17 cellular contexts compared by ENCODE assay signal in the genomic region with DNA sequence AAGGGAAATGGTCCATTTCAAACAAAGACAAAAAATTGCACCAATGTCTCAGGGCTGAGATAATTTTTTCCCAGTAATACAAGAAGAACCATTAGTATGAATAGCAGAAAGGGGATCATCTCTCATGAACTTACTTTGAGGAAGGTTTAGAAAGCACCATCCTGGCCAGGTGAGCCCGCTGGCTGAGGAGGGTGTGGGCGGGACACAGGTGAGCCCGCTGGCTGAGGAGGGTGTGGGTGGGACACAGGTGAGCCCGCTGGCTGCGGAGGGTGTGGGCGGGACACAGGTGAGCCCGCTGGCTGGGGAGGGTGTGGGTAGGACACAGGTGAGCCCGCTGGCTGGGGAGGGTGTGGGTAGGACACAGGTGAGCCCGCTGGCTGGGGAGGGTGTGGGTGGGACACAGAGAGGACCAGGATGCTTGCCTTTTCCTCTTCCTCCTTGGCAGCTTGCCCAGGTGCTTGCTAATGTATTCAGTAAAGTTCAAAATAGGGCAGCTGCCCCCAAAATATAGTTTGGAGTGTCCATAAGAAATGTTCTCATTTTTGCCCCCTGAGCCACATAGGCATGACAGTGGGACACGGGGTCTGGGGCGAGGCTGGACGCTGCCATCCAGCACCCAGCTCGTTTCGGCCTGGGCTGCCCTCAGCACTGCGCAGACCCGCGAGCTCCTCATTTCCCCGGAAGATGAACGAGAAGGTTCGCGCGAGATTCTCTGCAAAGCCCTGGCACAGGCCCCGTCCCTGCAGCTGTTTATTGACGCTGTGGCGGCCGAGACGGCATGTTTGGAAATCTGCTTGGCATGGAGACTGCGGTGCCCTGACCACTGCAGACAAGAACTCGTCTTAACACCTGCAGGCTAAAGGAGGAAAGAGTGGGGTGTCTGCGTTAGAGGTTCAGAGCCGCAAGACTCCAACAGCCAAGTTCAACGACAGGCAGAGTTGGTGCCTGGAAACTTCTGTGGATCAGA.
DNase-seq lines count a peak whose midpoint lies in the region; ATAC-seq and TF ChIP-seq lines count a peak whose summit lies in the region.
"Had no signal": no experiment of that assay in that cellular context is flagged by ENCODE, and none has a peak within 500 bp of the region (broad histone marks: within the 10 kb centered on the region; RNA-seq: fewer than 3 reads in every experiment).

No MANE protein-coding gene starts in this region.

- no peak for TF ChIP-seq CTCF in WTC11 (IDR thresholded peaks at IDR 0.05)

- POLR2A ChIA-PET in WTC11 (lab: Charles Lee) = no interaction called here

- CTCF ChIA-PET in WTC11 (lab: Charles Lee) = interaction anchor here (2.0 kb wide), 1 partner anchor 12 kb away, joined by 13 read pairs; no protein-coding TSS in a partner anchor

- H3K4me1 Mint-ChIP-seq in effector memory CD8-positive, alpha-beta T cell (ENCODE audit: low read depth in 2 of 2) = peaks cover 3 to 9% of the 10 kb centered on the region in 2 donors
- peaks cover 15% of the 10 kb centered on the region for H3K4me1 Mint-ChIP-seq in WTC11
- H3K4me1 Mint-ChIP-seq: activated B cell treated with CpG ODN at 0.5 μM for 24 hours, IgD-negative memory B cell had no signal

- intact Hi-C loops in sciatic nerve (cut with DNase I) = no loop called here

- peak overlapping the region; percentile 30 to 79 for H3K27ac Mint-ChIP-seq in effector memory CD8-positive, alpha-beta T cell
- no peak overlapping the region for H3K27ac Mint-ChIP-seq in WTC11
- H3K27ac Mint-ChIP-seq: activated B cell treated with CpG ODN at 0.5 μM for 24 hours, IgD-negative memory B cell had no signal

- ATAC-seq in effector memory CD8-positive, alpha-beta T cell (replicated peaks) = no peak
- no peak for ATAC-seq in sciatic nerve
- ATAC-seq in GM19324 (IDR thresholded peaks at IDR 0.05; ENCODE audit: low FRiP score, unreplicated experiment) = no peak
- ATAC-seq in HG03108 (IDR thresholded peaks at IDR 0.05; ENCODE audit: unreplicated experiment) = no peak
- no peak for ATAC-seq in WTC11

- peaks cover 33 to 62% of the 10 kb centered on the region in 2 donors for H3K27me3 Mint-ChIP-seq in effector memory CD8-positive, alpha-beta T cell
- H3K27me3 Mint-ChIP-seq in WTC11 (ENCODE audit: low read depth) = peaks cover 21% of the 10 kb centered on the region

- H3K36me3 Mint-ChIP-seq in effector memory CD8-positive, alpha-beta T cell (ENCODE audit: insufficient read depth) = peaks cover 5% of the 10 kb centered on the region
- no peaks in the 10 kb centered on the region for H3K36me3 Mint-ChIP-seq in WTC11
- H3K36me3 Mint-ChIP-seq: IgD-negative memory B cell had no signal

- H3K9me3 Mint-ChIP-seq in effector memory CD8-positive, alpha-beta T cell = no peaks in the 10 kb centered on the region
- H3K9me3 Mint-ChIP-seq in WTC11 = no peaks in the 10 kb centered on the region
- H3K9me3 Mint-ChIP-seq: activated B cell treated with CpG ODN at 0.5 μM for 24 hours, IgD-negative memory B cell had no signal

- DNase-seq in NCI-H748 (lab: John Stamatoyannopoulos, UW; ENCODE audit: unreplicated experiment) (peak; percentile 55), NCI-H748 treated with DMSO at 0.1 percent for 48 hours (lab: John Stamatoyannopoulos, UW) (no peak), NCI-H1092 (lab: John Stamatoyannopoulos, UW) (peak; percentile 36), sciatic nerve (ENCODE audit: low spot score) (peak; percentile 53), WTC11 (ENCODE audit: low spot score) (no peak)
- DNase-seq in effector memory CD8-positive, alpha-beta T cell = no peak
- DNase-seq: activated B cell treated with CpG ODN at 0.5 μM for 24 hours; COR-L47; effector CD4-positive, alpha-beta T cell; hippocampal formation; kidney glomerular epithelial cell; NCI-H1417; NCI-H526 treated with DMSO at 0.1 percent for 48 hours; stimulated activated naive CD4-positive, alpha-beta T cell had no signal

- H3K4me3 Mint-ChIP-seq in effector memory CD8-positive, alpha-beta T cell = no peak overlapping the region
- H3K4me3 Mint-ChIP-seq in WTC11 = no peak overlapping the region
- H3K4me3 Mint-ChIP-seq: activated B cell treated with CpG ODN at 0.5 μM for 24 hours, IgD-negative memory B cell had no signal

TF ChIP-seq in WTC11, 78 proteins besides CTCF, POLR2A, EP300 and RAD21 (continues in another document):
- TF ChIP-seq FOXK1 (CRISPR knock-in tag; IDR thresholded peaks at IDR 0.05) (no peak), SMAD4 (CRISPR knock-in tag; IDR thresholded peaks at IDR 0.05) (no peak), ESRRA (CRISPR knock-in tag; IDR thresholded peaks at IDR 0.05; ENCODE audit: borderline replicate concordance) (no peak), KAT7 (CRISPR knock-in tag; IDR thresholded peaks at IDR 0.05; ENCODE audit: borderline replicate concordance) (no peak), IRF2 (CRISPR knock-in tag; IDR thresholded peaks at IDR 0.05; ENCODE audit: borderline replicate concordance, low read depth) (no peak), ZNF121 (CRISPR knock-in tag; IDR thresholded peaks at IDR 0.05) (no peak), SP1 (CRISPR knock-in tag; conservative IDR thresholded peaks at IDR 0.05) (no peak), OVOL2 (CRISPR knock-in tag; IDR thresholded peaks at IDR 0.05; ENCODE audit: borderline replicate concordance) (no peak), GTF2I (CRISPR knock-in tag; conservative IDR thresholded peaks at IDR 0.05) (no peak), TCF7 (CRISPR knock-in tag; IDR thresholded peaks at IDR 0.05; ENCODE audit: low read depth) (no peak), SOX15 (CRISPR knock-in tag; IDR thresholded peaks at IDR 0.05) (no peak), MXD4 (CRISPR knock-in tag; IDR thresholded peaks at IDR 0.05; ENCODE audit: borderline replicate concordance) (no peak)
- TF ChIP-seq, protein P1, sequence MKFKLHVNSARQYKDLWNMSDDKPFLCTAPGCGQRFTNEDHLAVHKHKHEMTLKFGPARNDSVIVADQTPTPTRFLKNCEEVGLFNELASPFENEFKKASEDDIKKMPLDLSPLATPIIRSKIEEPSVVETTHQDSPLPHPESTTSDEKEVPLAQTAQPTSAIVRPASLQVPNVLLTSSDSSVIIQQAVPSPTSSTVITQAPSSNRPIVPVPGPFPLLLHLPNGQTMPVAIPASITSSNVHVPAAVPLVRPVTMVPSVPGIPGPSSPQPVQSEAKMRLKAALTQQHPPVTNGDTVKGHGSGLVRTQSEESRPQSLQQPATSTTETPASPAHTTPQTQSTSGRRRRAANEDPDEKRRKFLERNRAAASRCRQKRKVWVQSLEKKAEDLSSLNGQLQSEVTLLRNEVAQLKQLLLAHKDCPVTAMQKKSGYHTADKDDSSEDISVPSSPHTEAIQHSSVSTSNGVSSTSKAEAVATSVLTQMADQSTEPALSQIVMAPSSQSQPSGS (CRISPR knock-in tag; IDR thresholded peaks at IDR 0.05; ENCODE audit: borderline replicate concordance, low read depth) = no peak
- TF ChIP-seq, protein P2, sequence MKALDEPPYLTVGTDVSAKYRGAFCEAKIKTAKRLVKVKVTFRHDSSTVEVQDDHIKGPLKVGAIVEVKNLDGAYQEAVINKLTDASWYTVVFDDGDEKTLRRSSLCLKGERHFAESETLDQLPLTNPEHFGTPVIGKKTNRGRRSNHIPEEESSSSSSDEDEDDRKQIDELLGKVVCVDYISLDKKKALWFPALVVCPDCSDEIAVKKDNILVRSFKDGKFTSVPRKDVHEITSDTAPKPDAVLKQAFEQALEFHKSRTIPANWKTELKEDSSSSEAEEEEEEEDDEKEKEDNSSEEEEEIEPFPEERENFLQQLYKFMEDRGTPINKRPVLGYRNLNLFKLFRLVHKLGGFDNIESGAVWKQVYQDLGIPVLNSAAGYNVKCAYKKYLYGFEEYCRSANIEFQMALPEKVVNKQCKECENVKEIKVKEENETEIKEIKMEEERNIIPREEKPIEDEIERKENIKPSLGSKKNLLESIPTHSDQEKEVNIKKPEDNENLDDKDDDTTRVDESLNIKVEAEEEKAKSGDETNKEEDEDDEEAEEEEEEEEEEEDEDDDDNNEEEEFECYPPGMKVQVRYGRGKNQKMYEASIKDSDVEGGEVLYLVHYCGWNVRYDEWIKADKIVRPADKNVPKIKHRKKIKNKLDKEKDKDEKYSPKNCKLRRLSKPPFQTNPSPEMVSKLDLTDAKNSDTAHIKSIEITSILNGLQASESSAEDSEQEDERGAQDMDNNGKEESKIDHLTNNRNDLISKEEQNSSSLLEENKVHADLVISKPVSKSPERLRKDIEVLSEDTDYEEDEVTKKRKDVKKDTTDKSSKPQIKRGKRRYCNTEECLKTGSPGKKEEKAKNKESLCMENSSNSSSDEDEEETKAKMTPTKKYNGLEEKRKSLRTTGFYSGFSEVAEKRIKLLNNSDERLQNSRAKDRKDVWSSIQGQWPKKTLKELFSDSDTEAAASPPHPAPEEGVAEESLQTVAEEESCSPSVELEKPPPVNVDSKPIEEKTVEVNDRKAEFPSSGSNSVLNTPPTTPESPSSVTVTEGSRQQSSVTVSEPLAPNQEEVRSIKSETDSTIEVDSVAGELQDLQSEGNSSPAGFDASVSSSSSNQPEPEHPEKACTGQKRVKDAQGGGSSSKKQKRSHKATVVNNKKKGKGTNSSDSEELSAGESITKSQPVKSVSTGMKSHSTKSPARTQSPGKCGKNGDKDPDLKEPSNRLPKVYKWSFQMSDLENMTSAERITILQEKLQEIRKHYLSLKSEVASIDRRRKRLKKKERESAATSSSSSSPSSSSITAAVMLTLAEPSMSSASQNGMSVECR (CRISPR knock-in tag; IDR thresholded peaks at IDR 0.05; ENCODE audit: borderline replicate concordance) = no peak
- TF ChIP-seq, protein P3, sequence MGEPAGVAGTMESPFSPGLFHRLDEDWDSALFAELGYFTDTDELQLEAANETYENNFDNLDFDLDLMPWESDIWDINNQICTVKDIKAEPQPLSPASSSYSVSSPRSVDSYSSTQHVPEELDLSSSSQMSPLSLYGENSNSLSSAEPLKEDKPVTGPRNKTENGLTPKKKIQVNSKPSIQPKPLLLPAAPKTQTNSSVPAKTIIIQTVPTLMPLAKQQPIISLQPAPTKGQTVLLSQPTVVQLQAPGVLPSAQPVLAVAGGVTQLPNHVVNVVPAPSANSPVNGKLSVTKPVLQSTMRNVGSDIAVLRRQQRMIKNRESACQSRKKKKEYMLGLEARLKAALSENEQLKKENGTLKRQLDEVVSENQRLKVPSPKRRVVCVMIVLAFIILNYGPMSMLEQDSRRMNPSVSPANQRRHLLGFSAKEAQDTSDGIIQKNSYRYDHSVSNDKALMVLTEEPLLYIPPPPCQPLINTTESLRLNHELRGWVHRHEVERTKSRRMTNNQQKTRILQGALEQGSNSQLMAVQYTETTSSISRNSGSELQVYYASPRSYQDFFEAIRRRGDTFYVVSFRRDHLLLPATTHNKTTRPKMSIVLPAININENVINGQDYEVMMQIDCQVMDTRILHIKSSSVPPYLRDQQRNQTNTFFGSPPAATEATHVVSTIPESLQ (CRISPR knock-in tag; IDR thresholded peaks at IDR 0.05) = no peak

Comparison
In these comparisons a context has a peak if more than half of its experiments do, and no peak if none do; other contexts are left out.
1. DNase-seq: peak in NCI-H748 (single experiment), NCI-H1092 (single experiment) and sciatic nerve (single experiment); none in NCI-H748 treated with DMSO at 0.1 percent for 48 hours (single experiment), effector memory CD8-positive, alpha-beta T cell (0 of 3) and WTC11 (single experiment).